In genomic region chr2:190319557-190320498, GRCh38 we compare ENCODE assay signal across 1 cellular context.
TF ChIP-seq lines count a peak whose summit lies in the region.

A gene with protein sequence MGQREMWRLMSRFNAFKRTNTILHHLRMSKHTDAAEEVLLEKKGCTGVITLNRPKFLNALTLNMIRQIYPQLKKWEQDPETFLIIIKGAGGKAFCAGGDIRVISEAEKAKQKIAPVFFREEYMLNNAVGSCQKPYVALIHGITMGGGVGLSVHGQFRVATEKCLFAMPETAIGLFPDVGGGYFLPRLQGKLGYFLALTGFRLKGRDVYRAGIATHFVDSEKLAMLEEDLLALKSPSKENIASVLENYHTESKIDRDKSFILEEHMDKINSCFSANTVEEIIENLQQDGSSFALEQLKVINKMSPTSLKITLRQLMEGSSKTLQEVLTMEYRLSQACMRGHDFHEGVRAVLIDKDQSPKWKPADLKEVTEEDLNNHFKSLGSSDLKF (minus strand): TSS chr2:190319826. CDS start chr2:190319750, 76 bp downstream.

TF ChIP-seq in A549, 52 proteins besides CTCF, POLR2A, EP300 and RAD21 (continued from another document):
- TF ChIP-seq CHD2 (IDR thresholded peaks at IDR 0.05; ENCODE audit: low read length, partially characterized antibody) = peak; percentile 85
